In the genomic region with DNA sequence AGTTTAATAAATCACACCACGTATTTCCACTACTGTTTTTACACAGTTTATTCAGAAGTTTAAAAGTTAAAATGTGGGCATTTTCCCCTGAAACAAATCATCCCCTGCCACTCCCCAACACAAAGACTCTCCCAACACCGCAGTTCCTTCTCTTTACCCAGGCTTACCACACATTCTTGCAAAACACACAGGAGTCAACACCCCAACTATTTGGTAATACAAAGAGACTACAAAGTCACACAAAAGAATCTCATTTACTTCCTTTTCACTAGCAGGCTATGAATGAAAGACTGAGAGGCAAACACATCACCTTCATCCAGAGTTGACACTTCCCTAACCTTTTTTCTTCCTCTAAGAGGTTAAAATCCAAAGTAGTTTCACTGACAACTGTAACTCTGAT, we compare ENCODE assay signal across 11 cellular contexts. TPM values are rescaled to one million over a fixed set of nuclear protein-coding genes. Genes with fewer than 3 reads are reported as not detected.
DNase-seq lines count a peak whose midpoint lies in the region; ATAC-seq and TF ChIP-seq lines count a peak whose summit lies in the region.
"Had no signal": no experiment of that assay in that cellular context is flagged by ENCODE, and none has a peak within 500 bp of the region (broad histone marks: within the 10 kb centered on the region; RNA-seq: fewer than 3 reads in every experiment).

No MANE protein-coding gene starts in this region.

- H3K36me3 ChIP-seq in tibial nerve = peaks cover 0 to 81% (median 0%) of the 10 kb centered on the region in 3 donors

- H3K27me3 ChIP-seq in tibial nerve = no peaks in the 10 kb centered on the region
- H3K27me3 ChIP-seq: SJCRH30 had no signal

- intact Hi-C loops in Right ventricle myocardium superior (cut with DNase I) (no loop called here), Right ventricle myocardium inferior (cut with DNase I) (no loop called here)

- H3K27me3 Mint-ChIP-seq in T-helper 2 cell treated with Interferon-gamma antibody and Interleukin-4, amounts not matched to agents 5 μg/mL and 100 μg/mL, for 36 hours (ENCODE audit: low read depth) = no peaks in the 10 kb centered on the region
- H3K27me3 Mint-ChIP-seq in type B pancreatic cell = no peaks in the 10 kb centered on the region
- H3K27me3 Mint-ChIP-seq: naive B cell had no signal

- TF ChIP-seq POLR2A in tibial nerve (IDR thresholded peaks at IDR 0.05) = no peak

- H3K4me1 ChIP-seq in tibial nerve = peaks cover 0 to 20% (median 4%) of the 10 kb centered on the region in 4 donors
- H3K4me1 ChIP-seq: SJCRH30 had no signal

- TF ChIP-seq CTCF in type B pancreatic cell (conservative IDR thresholded peaks at IDR 0.05) = no peak
- TF ChIP-seq CTCF in tibial nerve (IDR thresholded peaks at IDR 0.05) = no peak

- peaks cover 67% of the 10 kb centered on the region for H3K36me3 Mint-ChIP-seq in T-helper 2 cell treated with Interferon-gamma antibody and Interleukin-4, amounts not matched to agents 5 μg/mL and 100 μg/mL, for 36 hours (ENCODE audit: low read depth)
- peaks cover 34% of the 10 kb centered on the region for H3K36me3 Mint-ChIP-seq in type B pancreatic cell

- DNase-seq in Right ventricle myocardium superior (no peak), Right ventricle myocardium inferior (ENCODE audit: missing footprints) (no peak), fibroblast of gingiva (ENCODE audit: low read depth) (peak; percentile 11), type B pancreatic cell (ENCODE audit: extremely low spot score, unreplicated experiment) (no peak), NCI-H146 treated with DMSO at 0.1 percent for 48 hours (lab: John Stamatoyannopoulos, UW; ENCODE audit: unreplicated experiment) (no peak), 8988T (no peak), tibial nerve (ENCODE audit: low spot score in 2 of 2) (no peak)
- DNase-seq in T-helper 2 cell treated with Interferon-gamma antibody and Interleukin-4, amounts not matched to agents 5 μg/mL and 100 μg/mL, for 36 hours (ENCODE audit: low spot score) = no peak
- DNase-seq: naive B cell, NCI-H2107, SJCRH30 had no signal

- no peak overlapping the region for H3K4me3 ChIP-seq in tibial nerve
- H3K4me3 ChIP-seq: SJCRH30 had no signal

- peak in 1 of 2 donors; percentile 49 for TF ChIP-seq EP300 in tibial nerve (IDR thresholded peaks at IDR 0.05)

- peaks cover 9% of the 10 kb centered on the region for H3K4me1 Mint-ChIP-seq in T-helper 2 cell treated with Interferon-gamma antibody and Interleukin-4, amounts not matched to agents 5 μg/mL and 100 μg/mL, for 36 hours (ENCODE audit: low read depth)
- H3K4me1 Mint-ChIP-seq in type B pancreatic cell (ENCODE audit: unreplicated experiment) = peaks cover 5% of the 10 kb centered on the region

- H3K27ac Mint-ChIP-seq in T-helper 2 cell treated with Interferon-gamma antibody and Interleukin-4, amounts not matched to agents 5 μg/mL and 100 μg/mL, for 36 hours = peak overlapping the region; percentile 52
- peak overlapping the region; percentile 71 for H3K27ac Mint-ChIP-seq in type B pancreatic cell

- H3K9me3 ChIP-seq in tibial nerve = no peaks in the 10 kb centered on the region
- H3K9me3 ChIP-seq: SJCRH30 had no signal

- H3K4me3 Mint-ChIP-seq in T-helper 2 cell treated with Interferon-gamma antibody and Interleukin-4, amounts not matched to agents 5 μg/mL and 100 μg/mL, for 36 hours = no peak overlapping the region
- peak overlapping the region; percentile 0 for H3K4me3 Mint-ChIP-seq in type B pancreatic cell
- H3K4me3 Mint-ChIP-seq: naive B cell had no signal

- H3K9me3 Mint-ChIP-seq in T-helper 2 cell treated with Interferon-gamma antibody and Interleukin-4, amounts not matched to agents 5 μg/mL and 100 μg/mL, for 36 hours = no peaks in the 10 kb centered on the region
- H3K9me3 Mint-ChIP-seq in type B pancreatic cell = no peaks in the 10 kb centered on the region
- H3K9me3 Mint-ChIP-seq: naive B cell had no signal

- 48 to 55% methylated on average over 2 of the region's 2 CpGs for WGBS in tibial nerve, 2 donors

- H3K27ac ChIP-seq in tibial nerve = peak overlapping the region in 1 of 4 donors; percentile 49
- H3K27ac ChIP-seq: SJCRH30 had no signal

- ATAC-seq in Right ventricle myocardium superior (ENCODE audit: poor library complexity) = peak; percentile 21
- no peak for ATAC-seq in Right ventricle myocardium inferior

RNA-seq across cellular contexts. Expression of a gene that starts 51.1 kb away (rescaled TPM):
- total RNA-seq in Right ventricle myocardium superior (22.1 TPM), Right ventricle myocardium inferior (26.4 TPM), type B pancreatic cell (ENCODE audit: low replicate concordance) (36.4 and 51.8 TPM in 2 replicates), tibial nerve (10 to 100 TPM; 48.6 to 64.9 (median 51.8) TPM)

RNA-seq across cellular contexts. Expression of a gene that starts 51.2 kb away (rescaled TPM):
- 0.13 TPM for total RNA-seq in Right ventricle myocardium superior
- not detected for total RNA-seq in Right ventricle myocardium inferior
- total RNA-seq in type B pancreatic cell (ENCODE audit: low replicate concordance) = 0.19 TPM in 1 of 2 replicates, not detected in the other
- not detected for total RNA-seq in tibial nerve
- total RNA-seq: SJCRH30 had no signal

RNA-seq across cellular contexts. Expression of a gene that starts 53.4 kb away (rescaled TPM):
- total RNA-seq in Right ventricle myocardium superior (21.2 TPM), Right ventricle myocardium inferior (22.6 TPM), type B pancreatic cell (ENCODE audit: low replicate concordance) (50.1 and 64.9 TPM in 2 replicates), tibial nerve (10 to 100 TPM; 38.1 to 61.7 (median 49.1) TPM)
